Comparison of ENCODE assay signal across 9 cellular contexts in the genomic region with DNA sequence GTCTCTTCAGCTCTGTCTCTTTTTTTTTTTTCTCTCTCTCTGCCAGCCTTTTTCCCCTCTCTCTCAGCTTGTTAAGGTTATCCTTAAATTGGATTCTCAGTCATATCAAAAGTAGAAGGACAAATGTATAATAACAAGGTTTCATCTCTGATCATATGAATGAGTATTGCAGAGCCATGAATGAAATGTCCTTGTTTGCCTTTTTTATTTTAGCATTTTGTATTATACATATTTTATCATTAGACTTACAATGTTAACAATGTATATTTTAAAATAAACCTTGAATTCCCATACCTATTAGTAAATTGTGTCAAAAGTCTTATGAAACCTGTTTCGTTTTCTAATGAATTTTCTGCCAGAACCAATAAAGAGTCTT. TPM values are rescaled to one million over a fixed set of nuclear protein-coding genes. Genes with fewer than 3 reads are reported as not detected.
DNase-seq lines count a peak whose midpoint lies in the region; ATAC-seq, FAIRE-seq and TF ChIP-seq lines count a peak whose summit lies in the region.
"Had no signal": no experiment of that assay in that cellular context is flagged by ENCODE, and none has a peak within 500 bp of the region (broad histone marks: within the 10 kb centered on the region; RNA-seq: fewer than 3 reads in every experiment).

No MANE protein-coding gene starts in this region.

- peak overlapping the region; percentile 86 to 99 for H3K4me3 Mint-ChIP-seq in activated T-cell treated with anti-CD3 and anti-CD28 coated beads, Interleukin-2, amount 50 U/mL, for 72 hours
- peak overlapping the region; percentile 93 for H3K4me3 Mint-ChIP-seq in type B pancreatic cell

- TF ChIP-seq POLR2A in K562 (conservative IDR thresholded peaks at IDR 0.05), result no peak

- CTCF ChIA-PET in K562 (lab: Yijun Ruan, JAX; ENCODE audit: low intra/inter-chr PET ratio), result interaction anchor here (0.6 to 0.9 kb wide), 2 partner anchors 14 to 25 kb away, joined by 3 read pairs; no protein-coding TSS in a partner anchor

- H3K36me3 ChIP-seq in K562 (ENCODE audit: control insufficient read depth, insufficient read depth, low read length), result no peaks in the 10 kb centered on the region; the same call in 2 of the 3 replicates

- no peaks in the 10 kb centered on the region for H3K9me3 Mint-ChIP-seq in activated T-cell treated with anti-CD3 and anti-CD28 coated beads, Interleukin-2, amount 50 U/mL, for 72 hours
- no peaks in the 10 kb centered on the region for H3K9me3 Mint-ChIP-seq in type B pancreatic cell

- H3K4me3 ChIP-seq in K562, result peak overlapping the region; percentile 49

- no peaks in the 10 kb centered on the region for H3K27me3 Mint-ChIP-seq in activated T-cell treated with anti-CD3 and anti-CD28 coated beads, Interleukin-2, amount 50 U/mL, for 72 hours (ENCODE audit: low read depth)
- H3K27me3 Mint-ChIP-seq in type B pancreatic cell, result peaks cover 3% of the 10 kb centered on the region

- no peaks in the 10 kb centered on the region for H3K9me1 ChIP-seq in K562 (ENCODE audit: control insufficient read depth, insufficient read depth, low read length)

- 0% methylated on average over 1 of the region's 1 CpG for WGBS in K562 (ENCODE audit: insufficient coverage, low coverage, missing lambda C conversion rate)

- peaks cover 59% of the 10 kb centered on the region for H3K4me1 Mint-ChIP-seq in activated T-cell treated with anti-CD3 and anti-CD28 coated beads, Interleukin-2, amount 50 U/mL, for 72 hours (ENCODE audit: low read depth)
- H3K4me1 Mint-ChIP-seq in type B pancreatic cell (ENCODE audit: unreplicated experiment), result peaks cover 30% of the 10 kb centered on the region

- no peak for TF ChIP-seq EP300 in K562 (IDR thresholded peaks at IDR 0.05; ENCODE audit: low read length)

- ATAC-seq in activated T-cell treated with anti-CD3 and anti-CD28 coated beads, Interleukin-2, amount 50 U/mL, for 72 hours (replicated peaks in 1 of 2), result no peak
- ATAC-seq in K562 (no peak), GM18909 (IDR thresholded peaks at IDR 0.05; ENCODE audit: poor library complexity, unreplicated experiment) (no peak), HG03039 (IDR thresholded peaks at IDR 0.05; ENCODE audit: unreplicated experiment) (no peak)

- no peaks in the 10 kb centered on the region for H3K27me3 ChIP-seq in K562 (ENCODE audit: control insufficient read depth in 2 of 2, insufficient read depth in 2 of 2, low read length in 2 of 2)

- peak overlapping the region; percentile 100 for H3K27ac Mint-ChIP-seq in activated T-cell treated with anti-CD3 and anti-CD28 coated beads, Interleukin-2, amount 50 U/mL, for 72 hours
- peak overlapping the region; percentile 99 for H3K27ac Mint-ChIP-seq in type B pancreatic cell

- peaks cover 3% of the 10 kb centered on the region; the same call in 1 of the 2 replicates for H4K20me1 ChIP-seq in K562 (replicated peaks; ENCODE audit: control insufficient read depth, insufficient read depth, low read length)

- H3K9ac ChIP-seq in K562 (ENCODE audit: insufficient read depth in 1 of 2, low read depth in 2 of 2, low read length in 2 of 2), result peak overlapping the region; percentile 21 to 88; a peak in 3 of 4 replicates

- DNase-seq in activated T-cell treated with anti-CD3 and anti-CD28 coated beads, Interleukin-2, amount 50 U/mL, for 72 hours, result no peak
- DNase-seq in activated T-cell treated with anti-CD3 and anti-CD28 coated beads, Interleukin-2, amount 50 U/mL, for 48 hours, result no peak
- DNase-seq in K562 (ENCODE audit: extremely low read depth in 1 of 4, low spot score in 3 of 4) (peak in 1 of 4 experiments; percentile 20), medulla oblongata (ENCODE audit: extremely low spot score) (peak; percentile 55), type B pancreatic cell (ENCODE audit: extremely low spot score, unreplicated experiment) (no peak), NCI-H146 treated with DMSO at 0.1 percent for 48 hours (lab: John Stamatoyannopoulos, UW; ENCODE audit: unreplicated experiment) (no peak)
- DNase-seq: NCI-H1436 had no signal

- no TSS peak for BruUV-seq in K562 (replicated peaks; lab: Mats Ljungman, UMichigan)

- in situ Hi-C loops in K562 (cut with MboI), result loop anchor here (10.0 kb wide), 1 partner anchor 109 kb away; no protein-coding TSS in a partner anchor

- H3K79me2 ChIP-seq in K562 (ENCODE audit: control insufficient read depth, insufficient read depth, low read length), result peaks cover 77% of the 10 kb centered on the region

- intact Hi-C loops in K562 (cut with micrococcal nuclease), result loop anchor here (2.0 to 5.0 kb wide), 3 partner anchors 109 to 325 kb away; partner anchors contain the start of gene USP33

- TF ChIP-seq RAD21 in K562 (CRISPR knock-in tag; conservative IDR thresholded peaks at IDR 0.05 in 1 of 2, IDR thresholded peaks at IDR 0.05 in 1 of 2), result no peak

- FAIRE-seq in K562 (lab: Jason Lieb, UNC), result no peak

- no peak overlapping the region for H2AFZ ChIP-seq in K562 (ENCODE audit: low read depth, low read length)

- POLR2A ChIA-PET in K562 (lab: Yijun Ruan, JAX), result interaction anchor here (0.6 to 10.5 kb wide), 19 partner anchors 9 to 677 kb away, joined by 3 to 199 read pairs (median 15); partner anchors contain the start of gene FUBP1

- H3K36me3 Mint-ChIP-seq in activated T-cell treated with anti-CD3 and anti-CD28 coated beads, Interleukin-2, amount 50 U/mL, for 72 hours (ENCODE audit: insufficient read depth in 2 of 2), result peaks cover 0 to 3% of the 10 kb centered on the region in 2 donors
- no peaks in the 10 kb centered on the region for H3K36me3 Mint-ChIP-seq in type B pancreatic cell

- H3K4me2 ChIP-seq in K562 (ENCODE audit: insufficient read depth, low read length), result peak overlapping the region; percentile 79; the same call in 1 of the 2 replicates

- TF ChIP-seq CTCF in K562 (IDR thresholded peaks at IDR 0.05 in 2 of 3, conservative IDR thresholded peaks at IDR 0.05 in 1 of 3; ENCODE audit: insufficient read depth in 2 of 3, low read depth in 1 of 3, low read length in 3 of 3) (no peak), type B pancreatic cell (conservative IDR thresholded peaks at IDR 0.05) (no peak)

- H3K4me1 ChIP-seq in K562 (replicated peaks in 1 of 2; ENCODE audit: control insufficient read depth in 2 of 2, insufficient read depth in 2 of 2, low read length in 2 of 2), result peaks cover 0 to 7% of the 10 kb centered on the region in 2 experiments; a peak in 3 of 5 replicates

- H3K27ac ChIP-seq in K562 (ENCODE audit: extremely low read depth, low read depth, low read length), result peak overlapping the region; percentile 96

- H3K9me3 ChIP-seq in K562 (replicated peaks; ENCODE audit: control insufficient read depth, insufficient read depth, low read depth, low read length), result no peaks in the 10 kb centered on the region

RNA-seq across cellular contexts. Expression of gene DNAJB4, which starts 0.6 kb away (rescaled TPM):
- total RNA-seq in activated T-cell treated with anti-CD3 and anti-CD28 coated beads, Interleukin-2, amount 50 U/mL, for 72 hours, result 10 to 100 TPM in 1 of 2 donors, 1 to 10 TPM in 1; 9.6 to 14.0 TPM
- 20.6 and 59.9 TPM in 2 replicates for total RNA-seq in K562 (2011; cell fraction: chromatin; rRNA removed; ENCODE audit: low replicate concordance)
- total RNA-seq in K562 (2011; cell fraction: nucleolus; rRNA removed), result 16.6 and 21.7 TPM in 2 replicates
- total RNA-seq in K562 (2011; cell fraction: nucleoplasm; rRNA removed), result 45.6 and 71.6 TPM in 2 replicates
- 8.5 and 13.2 TPM in 2 replicates for total RNA-seq in K562 (2014; rRNA removed)
- 22.5 and 33.2 TPM in 2 replicates for total RNA-seq in K562 (2014; rRNA removed; fragmentation: Illumina TruSeq; extraction: Trizol)
- 18.2 and 19.8 TPM in 2 replicates for total RNA-seq in K562 (2015; rRNA removed; fragmentation: Illumina TruSeq; extraction: Trizol)
- total RNA-seq in K562 (2021), result 17.8 and 20.5 TPM in 2 replicates
- polyA plus RNA-seq in K562 (2011; rRNA removed), result 15.2 and 23.5 TPM in 2 replicates
- 1.8 and 5.4 TPM in 2 replicates for polyA plus RNA-seq in K562 (2011; cell fraction: cytosol; rRNA removed)
- 6.4 and 7.9 TPM in 2 replicates for polyA plus RNA-seq in K562 (2011; cell fraction: nucleus; rRNA removed)
- 11.4 and 15.5 TPM in 2 replicates for polyA plus RNA-seq in K562 (2012)
- polyA plus RNA-seq in K562 (2014; fragmentation: Illumina TruSeq; extraction: Trizol), result 16.5 and 17.5 TPM in 2 replicates
- 10 to 100 TPM; 18.3 to 27.7 TPM for polyA plus RNA-seq in K562 (2014; fragmentation: Nextera tagmentation; extraction: Ambion mirVana)
- polyA plus RNA-seq in K562 (2014; rRNA removed), result 15.3 and 20.7 TPM in 2 replicates
- polyA minus RNA-seq in K562 (2011; rRNA and poly(A)+ RNA removed), result 32.3 and 45.6 TPM in 2 replicates
- 9.8 and 10.6 TPM in 2 replicates for polyA minus RNA-seq in K562 (2011; cell fraction: cytosol; rRNA and poly(A)+ RNA removed)
- 19.0 and 37.7 TPM in 2 replicates for polyA minus RNA-seq in K562 (2011; cell fraction: nucleus; rRNA and poly(A)+ RNA removed)
- 20.9 and 27.7 TPM in 2 replicates for total RNA-seq in type B pancreatic cell (ENCODE audit: low replicate concordance)

RNA-seq across cellular contexts. Expression of gene FUBP1, which starts 26.5 kb away (rescaled TPM):
- total RNA-seq in activated T-cell treated with anti-CD3 and anti-CD28 coated beads, Interleukin-2, amount 50 U/mL, for 72 hours, result 100 to 1,000 TPM; 145 to 191 TPM
- 264 and 677 TPM in 2 replicates for total RNA-seq in K562 (2011; cell fraction: chromatin; rRNA removed; ENCODE audit: low replicate concordance)
- 127 and 179 TPM in 2 replicates for total RNA-seq in K562 (2011; cell fraction: nucleolus; rRNA removed)
- 251 and 332 TPM in 2 replicates for total RNA-seq in K562 (2011; cell fraction: nucleoplasm; rRNA removed)
- 182 and 192 TPM in 2 replicates for total RNA-seq in K562 (2014; rRNA removed)
- total RNA-seq in K562 (2014; rRNA removed; fragmentation: Illumina TruSeq; extraction: Trizol), result 253 and 279 TPM in 2 replicates
- 234 and 254 TPM in 2 replicates for total RNA-seq in K562 (2015; rRNA removed; fragmentation: Illumina TruSeq; extraction: Trizol)
- total RNA-seq in K562 (2021), result 195 and 199 TPM in 2 replicates
- 292 and 294 TPM in 2 replicates for polyA plus RNA-seq in K562 (2011; rRNA removed)
- 136 and 194 TPM in 2 replicates for polyA plus RNA-seq in K562 (2011; cell fraction: cytosol; rRNA removed)
- polyA plus RNA-seq in K562 (2011; cell fraction: nucleus; rRNA removed), result 763 and 1,195 TPM in 2 replicates
- 143 and 152 TPM in 2 replicates for polyA plus RNA-seq in K562 (2012)
- 185 and 213 TPM in 2 replicates for polyA plus RNA-seq in K562 (2014; fragmentation: Illumina TruSeq; extraction: Trizol)
- polyA plus RNA-seq in K562 (2014; fragmentation: Nextera tagmentation; extraction: Ambion mirVana), result 100 to 1,000 TPM; 104 to 170 TPM
- 224 and 265 TPM in 2 replicates for polyA plus RNA-seq in K562 (2014; rRNA removed)
- 304 and 320 TPM in 2 replicates for polyA minus RNA-seq in K562 (2011; rRNA and poly(A)+ RNA removed)
- 101 and 114 TPM in 2 replicates for polyA minus RNA-seq in K562 (2011; cell fraction: cytosol; rRNA and poly(A)+ RNA removed)
- polyA minus RNA-seq in K562 (2011; cell fraction: nucleus; rRNA and poly(A)+ RNA removed), result 359 and 608 TPM in 2 replicates
- 123 and 220 TPM in 2 replicates for total RNA-seq in type B pancreatic cell (ENCODE audit: low replicate concordance)

RNA-seq across cellular contexts. Expression of gene GIPC2, which starts 40.4 kb away (rescaled TPM):
- under 1 TPM; 0.32 to 0.62 TPM for total RNA-seq in activated T-cell treated with anti-CD3 and anti-CD28 coated beads, Interleukin-2, amount 50 U/mL, for 72 hours
- total RNA-seq in K562 (2011; cell fraction: chromatin; rRNA removed; ENCODE audit: low replicate concordance), result not detected in 2 replicates
- not detected in 2 replicates for total RNA-seq in K562 (2011; cell fraction: nucleolus; rRNA removed)
- total RNA-seq in K562 (2011; cell fraction: nucleoplasm; rRNA removed), result not detected in 2 replicates
- total RNA-seq in K562 (2014; rRNA removed) (0.05 TPM in 1 of 2 replicates, not detected in the other), K562 (2014; rRNA removed; fragmentation: Illumina TruSeq; extraction: Trizol) (0.04 and 0.06 TPM in 2 replicates), K562 (2015; rRNA removed; fragmentation: Illumina TruSeq; extraction: Trizol) (0.04 and 0.08 TPM in 2 replicates), K562 (2021) (0.04 TPM in 2 replicates), type B pancreatic cell (ENCODE audit: low replicate concordance) (2.9 and 4.8 TPM in 2 replicates)
- polyA plus RNA-seq in K562 (2011; rRNA removed) (0.04 TPM in 1 of 2 replicates, not detected in the other), K562 (2014; fragmentation: Illumina TruSeq; extraction: Trizol) (not detected in 2 replicates), K562 (2014; fragmentation: Nextera tagmentation; extraction: Ambion mirVana) (under 1 TPM in 1 of 2 experiments, not detected in 1; 0.01 TPM), K562 (2014; rRNA removed) (not detected in 2 replicates)
- polyA plus RNA-seq in K562 (2011; cell fraction: cytosol; rRNA removed), result not detected in 2 replicates
- polyA plus RNA-seq in K562 (2011; cell fraction: nucleus; rRNA removed), result not detected in 2 replicates
- polyA plus RNA-seq in K562 (2012), result 0.04 TPM in 1 of 2 replicates, not detected in the other
- not detected in 2 replicates for polyA minus RNA-seq in K562 (2011; rRNA and poly(A)+ RNA removed)
- polyA minus RNA-seq in K562 (2011; cell fraction: cytosol; rRNA and poly(A)+ RNA removed), result not detected in 2 replicates
- not detected in 2 replicates for polyA minus RNA-seq in K562 (2011; cell fraction: nucleus; rRNA and poly(A)+ RNA removed)
